ENCODE assay signal across 1 cellular context in the genomic region with DNA sequence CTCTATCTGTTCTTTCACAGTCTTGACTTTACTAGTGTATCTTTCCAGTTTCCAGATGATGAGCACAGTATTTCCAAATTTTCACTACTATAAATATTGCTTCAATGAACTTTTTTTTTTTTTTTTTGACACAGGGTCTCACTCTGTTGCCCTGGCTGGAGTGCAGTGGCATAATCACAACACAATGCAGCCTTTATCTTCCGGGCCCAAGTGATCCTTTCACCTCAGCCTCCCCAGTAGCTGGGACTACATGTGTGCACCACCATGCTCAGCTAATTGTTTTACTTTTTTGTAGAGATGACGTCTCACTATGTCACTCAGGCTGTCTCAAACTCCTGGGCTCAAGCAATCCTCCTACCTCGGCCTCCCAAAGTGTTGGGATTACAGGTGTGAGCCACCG.
A peak's percentile ranks its signal among the peaks of the same experiment; 100 is the strongest.
TF ChIP-seq lines count a peak whose summit lies in the region.

No MANE protein-coding gene starts in this region.

TF ChIP-seq in HepG2, 621 proteins besides CTCF, POLR2A, EP300 and RAD21 (continued from another document):
- TF ChIP-seq CREB1 (IDR thresholded peaks at IDR 0.05) (no peak), CREB1 (CRISPR knock-in tag; IDR thresholded peaks at IDR 0.05) (0 out of 2 replicates have a peak, but pooled peaks have one; percentile 12)
